In genomic region chr16:89155184-89155679, GRCh38 we compare ENCODE assay signal across 9 cellular contexts. TPM values are rescaled to one million over a fixed set of nuclear protein-coding genes. Genes with fewer than 3 reads are reported as not detected.
A peak's percentile ranks its signal among the peaks of the same experiment; 100 is the strongest.
DNase-seq lines count a peak whose midpoint lies in the region; ATAC-seq and TF ChIP-seq lines count a peak whose summit lies in the region.
"Had no signal": no experiment of that assay in that cellular context is flagged by ENCODE, and none has a peak within 500 bp of the region (broad histone marks: within the 10 kb centered on the region; RNA-seq: fewer than 3 reads in every experiment).

No MANE protein-coding gene starts in this region.

- H3K27me3 ChIP-seq in upper lobe of left lung = no peaks in the 10 kb centered on the region
- H3K27me3 ChIP-seq: neural progenitor cell had no signal

- H3K4me1 Mint-ChIP-seq in stimulated activated naive CD8-positive, alpha-beta T cell treated with anti-CD3 and anti-CD28 coated beads, Interleukin-15, amount 100 ng/mL, for 72 hours = no peaks in the 10 kb centered on the region
- H3K4me1 Mint-ChIP-seq: neural progenitor cell had no signal

- no peaks in the 10 kb centered on the region for H3K27me3 Mint-ChIP-seq in stimulated activated naive CD8-positive, alpha-beta T cell treated with anti-CD3 and anti-CD28 coated beads, Interleukin-15, amount 100 ng/mL, for 72 hours

- peak; percentile 54 to 59 for ATAC-seq in upper lobe of left lung (ENCODE audit: low FRiP score in 2 of 2)
- ATAC-seq in stimulated activated naive CD8-positive, alpha-beta T cell treated with anti-CD3 and anti-CD28 coated beads, Interleukin-15, amount 100 ng/mL, for 72 hours = no peak
- ATAC-seq: stimulated activated naive CD8-positive, alpha-beta T cell treated with anti-CD3 and anti-CD28 coated beads, Interleukin-15, Interleukin-2, amounts not matched to agents 100 U/mL and 50 U/mL, for 24 hours had no signal

- TF ChIP-seq RAD21 in Ishikawa (IDR thresholded peaks at IDR 0.05; ENCODE audit: low read depth) = no peak

- peak overlapping the region in 2 of 4 donors; percentile 52 to 61 for H3K27ac ChIP-seq in upper lobe of left lung
- H3K27ac ChIP-seq: neural progenitor cell had no signal

- DNase-seq in epidermal melanocyte (ENCODE audit: insufficient read length, low spot score) (peak; percentile 45), lung microvascular endothelial cell (ENCODE audit: low read depth in 2 of 2) (peak; percentile 69 to 83), upper lobe of left lung (peak; percentile 70 to 86), GM10248 (ENCODE audit: extremely low spot score) (no peak), retina (no peak)
- no peak for DNase-seq in stimulated activated naive CD8-positive, alpha-beta T cell treated with anti-CD3 and anti-CD28 coated beads, Interleukin-15, amount 100 ng/mL, for 72 hours
- DNase-seq: stimulated activated naive CD8-positive, alpha-beta T cell treated with anti-CD3 and anti-CD28 coated beads, Interleukin-15, Interleukin-2, amounts not matched to agents 100 U/mL and 50 U/mL, for 24 hours had no signal

- H3K36me3 ChIP-seq in upper lobe of left lung = peaks cover 4 to 25% (median 10%) of the 10 kb centered on the region in 4 donors
- H3K36me3 ChIP-seq: neural progenitor cell had no signal

- H3K9me3 Mint-ChIP-seq in stimulated activated naive CD8-positive, alpha-beta T cell treated with anti-CD3 and anti-CD28 coated beads, Interleukin-15, amount 100 ng/mL, for 72 hours = no peaks in the 10 kb centered on the region

- CTCF ChIA-PET in GM10248 (lab: Yijun Ruan, JAX) = interaction anchor here (1.0 to 3.1 kb wide), 5 partner anchors 10 to 56 kb away, joined by 3 to 10 read pairs (median 5); no protein-coding TSS in a partner anchor

- H3K9me3 ChIP-seq in upper lobe of left lung = no peaks in the 10 kb centered on the region

- no peak for TF ChIP-seq CTCF in upper lobe of left lung (IDR thresholded peaks at IDR 0.05)
- TF ChIP-seq CTCF in GM10248 (IDR thresholded peaks at IDR 0.05; ENCODE audit: control extremely low read depth, extremely low read depth, low read depth, missing control alignments) = no peak

- no peak overlapping the region for H3K4me3 ChIP-seq in upper lobe of left lung
- H3K4me3 ChIP-seq: neural progenitor cell had no signal

- TF ChIP-seq EP300 in Ishikawa (IDR thresholded peaks at IDR 0.05; ENCODE audit: borderline replicate concordance) = no peak
- no peak for TF ChIP-seq EP300 in upper lobe of left lung (IDR thresholded peaks at IDR 0.05)

- POLR2A ChIA-PET in GM10248 (lab: Yijun Ruan, JAX) = interaction anchor here (1.3 kb wide), 1 partner anchor 13 kb away, joined by 3 read pairs; no protein-coding TSS in a partner anchor

- peaks cover 16 to 36% (median 21%) of the 10 kb centered on the region in 4 donors for H3K4me1 ChIP-seq in upper lobe of left lung
- H3K4me1 ChIP-seq: neural progenitor cell had no signal

- H3K27ac Mint-ChIP-seq in stimulated activated naive CD8-positive, alpha-beta T cell treated with anti-CD3 and anti-CD28 coated beads, Interleukin-15, amount 100 ng/mL, for 72 hours = peak overlapping the region in 1 of 2 donors; percentile 63
- H3K27ac Mint-ChIP-seq: neural progenitor cell had no signal

- H3K4me3 Mint-ChIP-seq in stimulated activated naive CD8-positive, alpha-beta T cell treated with anti-CD3 and anti-CD28 coated beads, Interleukin-15, amount 100 ng/mL, for 72 hours = no peak overlapping the region
- H3K4me3 Mint-ChIP-seq: neural progenitor cell had no signal

- 28 to 31% methylated on average over 8 to 17 of the region's 19 CpGs for WGBS in upper lobe of left lung, 2 donors

- no peak for TF ChIP-seq POLR2A in upper lobe of left lung (IDR thresholded peaks at IDR 0.05)

TF ChIP-seq in Ishikawa, 13 proteins besides CTCF, POLR2A, EP300 and RAD21:
- TF ChIP-seq MAX (IDR thresholded peaks at IDR 0.05) (peak; percentile 40; the same call in 1 of the 2 replicates), REST (IDR thresholded peaks at IDR 0.05; ENCODE audit: low read depth) (no peak), USF1 (IDR thresholded peaks at IDR 0.05) (peak; percentile 49; the same call in 1 of the 2 replicates)

RNA-seq across cellular contexts. Expression of gene CDH15, which starts 16.3 kb away (rescaled TPM):
- total RNA-seq in lung microvascular endothelial cell = under 0.01 TPM in 2 replicates
- 1 to 10 TPM in 3 of 6 donors, under 1 TPM in 3; 0.39 to 4.2 (median 1.2) TPM for total RNA-seq in upper lobe of left lung

RNA-seq across cellular contexts. Expression of gene SLC22A31, which starts 45.1 kb away (rescaled TPM):
- total RNA-seq in lung microvascular endothelial cell = under 0.01 TPM in 1 of 2 replicates, not detected in the other
- 100 to 1,000 TPM in 4 of 6 donors, 10 to 100 TPM in 2; 71.0 to 320 (median 174) TPM for total RNA-seq in upper lobe of left lung

Comparison
In these comparisons a context has a peak if more than half of its experiments do, and no peak if none do; other contexts are left out.
1. DNase-seq: peak in epidermal melanocyte (single experiment), lung microvascular endothelial cell (2 of 2) and upper lobe of left lung (2 of 2); none in GM10248 (single experiment), stimulated activated naive CD8-positive, alpha-beta T cell treated with anti-CD3 and anti-CD28 coated beads, Interleukin-15, amount 100 ng/mL, for 72 hours (0 of 2) and retina (single experiment).
2. RNA of gene SLC22A31, which starts 45.1 kb away (total RNA-seq): 71.0 to 320 TPM in upper lobe of left lung; under 0.01 TPM in lung microvascular endothelial cell; every median in the first group is over 10 times any median in the second.